ENCODE assay signal across 12 cellular contexts in the genomic region with DNA sequence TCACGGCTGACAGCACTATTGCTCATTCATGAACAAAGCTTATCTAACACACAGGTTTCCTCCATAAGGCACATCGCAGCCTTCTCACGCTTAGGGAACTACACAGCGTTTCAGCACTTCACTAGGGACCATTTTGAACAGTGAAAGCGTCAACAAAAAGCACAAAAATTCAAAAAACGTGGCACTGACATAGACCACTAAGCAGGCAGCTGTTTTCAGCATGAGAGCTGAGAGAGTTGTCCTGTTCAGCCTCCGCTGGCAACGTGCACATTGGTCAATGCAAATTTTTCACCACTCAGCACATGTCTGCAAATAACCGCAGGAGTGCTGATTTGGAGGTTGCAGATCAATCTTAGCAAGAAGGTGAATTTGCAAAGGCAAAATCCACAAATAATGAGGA.
A peak's percentile ranks its signal among the peaks of the same experiment; 100 is the strongest.
DNase-seq lines count a peak whose midpoint lies in the region; ATAC-seq, FAIRE-seq and TF ChIP-seq lines count a peak whose summit lies in the region.
"Had no signal": no experiment of that assay in that cellular context is flagged by ENCODE, and none has a peak within 500 bp of the region (broad histone marks: within the 10 kb centered on the region; RNA-seq: fewer than 3 reads in every experiment).

No MANE protein-coding gene starts in this region.

- H3K27me3 ChIP-seq in WERI-Rb-1 (ENCODE audit: insufficient read depth, low read depth, severe bottlenecking) (no peaks in the 10 kb centered on the region), osteoblast (ENCODE audit: insufficient read depth, low read length) (no peaks in the 10 kb centered on the region)
- no peaks in the 10 kb centered on the region for H3K27me3 ChIP-seq in CD4-positive, alpha-beta T cell (ENCODE audit: control insufficient read depth, insufficient read depth, low read length)

- H3K9me3 Mint-ChIP-seq in CD4-positive, alpha-beta T cell, result no peaks in the 10 kb centered on the region
- H3K9me3 Mint-ChIP-seq: CD4-positive, alpha-beta memory T cell had no signal

- in situ Hi-C loops in GM13977 (cut with MboI; ENCODE audit: low pct_unique_long_range_greater_than_20kb, low sequenced_read_pairs, unreplicated experiment), result no loop called here

- no peak for FAIRE-seq in urothelium cell line (lab: Jason Lieb, UNC)

- intact Hi-C loops in mucosa of descending colon (cut with DNase I, micrococcal nuclease), result no loop called here
- intact Hi-C loops in CD4-positive, alpha-beta T cell (cut with DNase I, micrococcal nuclease), result no loop called here

- H3K4me1 Mint-ChIP-seq in CD4-positive, alpha-beta T cell (ENCODE audit: low read depth), result no peaks in the 10 kb centered on the region
- H3K4me1 Mint-ChIP-seq: CD4-positive, alpha-beta memory T cell had no signal

- H3K36me3 Mint-ChIP-seq in CD4-positive, alpha-beta T cell (ENCODE audit: low read depth), result no peaks in the 10 kb centered on the region
- H3K36me3 Mint-ChIP-seq: CD4-positive, alpha-beta memory T cell had no signal

- no peaks in the 10 kb centered on the region for H4K20me1 ChIP-seq in osteoblast (ENCODE audit: insufficient read depth, low read length)

- CTCF ChIA-PET in CD4-positive, alpha-beta T cell (lab: Charles Lee), result no interaction called here

- H2AFZ ChIP-seq in osteoblast (ENCODE audit: low read length), result no peak overlapping the region

- no peak overlapping the region for H3K4me3 Mint-ChIP-seq in CD4-positive, alpha-beta T cell
- H3K4me3 Mint-ChIP-seq: B cell; CD4-positive, alpha-beta memory T cell had no signal

- H3K4me2 ChIP-seq in osteoblast (ENCODE audit: insufficient read depth, low read length), result no peak overlapping the region

- H3K4me3 ChIP-seq in WERI-Rb-1 (ENCODE audit: low read depth, low read length), result no peak overlapping the region
- no peak overlapping the region for H3K4me3 ChIP-seq in osteoblast (ENCODE audit: insufficient read depth, low read length)
- H3K4me3 ChIP-seq in mucosa of descending colon, result no peak overlapping the region
- H3K4me3 ChIP-seq: HAP-1 had no signal

- no peak overlapping the region for H3K27ac Mint-ChIP-seq in CD4-positive, alpha-beta T cell
- H3K27ac Mint-ChIP-seq: B cell; CD4-positive, alpha-beta memory T cell had no signal

- peaks cover 13% of the 10 kb centered on the region for H3K27me3 Mint-ChIP-seq in CD4-positive, alpha-beta T cell
- H3K27me3 Mint-ChIP-seq: B cell had no signal

- no peak for ATAC-seq in mucosa of descending colon
- ATAC-seq in CD4-positive, alpha-beta T cell (ENCODE audit: poor library complexity), result no peak

- H3K27ac ChIP-seq in WERI-Rb-1, result no peak overlapping the region
- H3K27ac ChIP-seq in osteoblast (ENCODE audit: low read depth, low read length), result no peak overlapping the region
- H3K27ac ChIP-seq in CD4-positive, alpha-beta T cell (ENCODE audit: low read depth, low read length), result no peak overlapping the region

- no peaks in the 10 kb centered on the region for H3K79me2 ChIP-seq in osteoblast (ENCODE audit: insufficient read depth, low read length)

- H3K36me3 ChIP-seq in WERI-Rb-1 (no peaks in the 10 kb centered on the region), osteoblast (ENCODE audit: insufficient read depth, low read length) (peaks cover 48% of the 10 kb centered on the region), mucosa of descending colon (ENCODE audit: low read depth) (no peaks in the 10 kb centered on the region)

- no peaks in the 10 kb centered on the region for H3K9me3 ChIP-seq in WERI-Rb-1 (ENCODE audit: severe bottlenecking)
- no peaks in the 10 kb centered on the region for H3K9me3 ChIP-seq in osteoblast (ENCODE audit: low read depth, low read length)
- H3K9me3 ChIP-seq in mucosa of descending colon, result no peaks in the 10 kb centered on the region
- H3K9me3 ChIP-seq in CD4-positive, alpha-beta T cell (ENCODE audit: control insufficient read depth, low read length), result no peaks in the 10 kb centered on the region
- H3K9me3 ChIP-seq: HAP-1 had no signal

- no peak for TF ChIP-seq CTCF in WERI-Rb-1 (IDR thresholded peaks at IDR 0.05; ENCODE audit: low read depth, low read length)
- TF ChIP-seq CTCF in osteoblast (IDR thresholded peaks at IDR 0.05; ENCODE audit: extremely low read depth, low read depth, low read length), result no peak
- TF ChIP-seq CTCF in mucosa of descending colon (IDR thresholded peaks at IDR 0.05), result no peak
- no peak for TF ChIP-seq CTCF in GM13977 (IDR thresholded peaks at IDR 0.05; ENCODE audit: extremely low read depth, insufficient read depth, missing control alignments)
- no peak for TF ChIP-seq CTCF in CD4-positive, alpha-beta T cell (IDR thresholded peaks at IDR 0.05)

- POLR2A ChIA-PET in CD4-positive, alpha-beta T cell (lab: Charles Lee), result no interaction called here

- H3K4me1 ChIP-seq in osteoblast (ENCODE audit: insufficient read depth, low read length) (no peaks in the 10 kb centered on the region), mucosa of descending colon (ENCODE audit: low read depth) (no peaks in the 10 kb centered on the region)
- H3K4me1 ChIP-seq: HAP-1 had no signal

- DNase-seq in NCI-H526 (lab: John Stamatoyannopoulos, UW), result peak; percentile 38 to 83
- DNase-seq in WERI-Rb-1, result peak; percentile 0
- DNase-seq in ecto neural progenitor cell (ENCODE audit: low spot score), result peak; percentile 29
- DNase-seq in osteoblast (ENCODE audit: insufficient read length, low spot score, missing footprints), result peak; percentile 53
- no peak for DNase-seq in mucosa of descending colon
- no peak for DNase-seq in GM13977 (ENCODE audit: low spot score)
- no peak for DNase-seq in urothelium cell line (ENCODE audit: low spot score)
- DNase-seq in CD4-positive, alpha-beta T cell, result no peak
- DNase-seq: CD4-positive, alpha-beta memory T cell; NCI-H2029 had no signal

Comparison
In these comparisons a context has a peak if more than half of its experiments do, and no peak if none do; other contexts are left out.
1. DNase-seq: peak in NCI-H526 (2 of 2), WERI-Rb-1 (single experiment), ecto neural progenitor cell (single experiment) and osteoblast (single experiment); none in mucosa of descending colon (0 of 3), GM13977 (single experiment), urothelium cell line (single experiment) and CD4-positive, alpha-beta T cell (0 of 10).